ENCODE assay signal across 23 cellular contexts in genomic region chr22:46135611-46136538, GRCh38.
"Had no signal": no experiment of that assay in that cellular context is flagged by ENCODE, and none has a peak within 500 bp of the region (broad histone marks: within the 10 kb centered on the region; RNA-seq: fewer than 3 reads in every experiment).

No MANE protein-coding gene starts in this region.

- H3K4me1 Mint-ChIP-seq: activated naive CD8-positive, alpha-beta T cell treated with anti-CD3 and anti-CD28 coated beads for 36 hours; stimulated activated effector memory CD8-positive, alpha-beta T cell treated with anti-CD3 and anti-CD28 coated beads, Interleukin-12 subunit alpha, Interleukin-12 subunit beta, amount 100 ng/mL, for 72 hours; stimulated activated naive CD8-positive, alpha-beta T cell treated with anti-CD3 and anti-CD28 coated beads, Interleukin-15, amount 100 ng/mL, for 72 hours; T-cell had no signal

- H3K27me3 Mint-ChIP-seq: activated naive CD8-positive, alpha-beta T cell treated with anti-CD3 and anti-CD28 coated beads for 36 hours; naive B cell; progenitor cell of endocrine pancreas; stimulated activated naive CD8-positive, alpha-beta T cell treated with anti-CD3 and anti-CD28 coated beads, Interleukin-15, amount 100 ng/mL, for 72 hours; T-cell had no signal

- DNase-seq: activated CD4-positive, alpha-beta T cell treated with anti-CD3 and anti-CD28 coated beads for 4 hours; activated CD4-positive, alpha-beta T cell treated with anti-CD3 and anti-CD28 coated beads, Interleukin-2, amount 50 U/mL, for 48 hours; activated CD4-positive, CD25-positive, alpha-beta regulatory T cell; activated CD8-positive, alpha-beta memory T cell treated with anti-CD3 and anti-CD28 coated beads, Interleukin-2, amount 50 U/mL, for 48 hours; activated naive CD4-positive, alpha-beta T cell treated with Interleukin-2 at 50 U/mL for 16 hours; activated naive CD8-positive, alpha-beta T cell treated with anti-CD3 and anti-CD28 coated beads for 36 hours; activated T-cell treated with anti-CD3 and anti-CD28 coated beads, Interleukin-2, amount 50 U/mL, for 4 hours; amniotic stem cell; cortex of kidney; mesendoderm; naive B cell; retina; stimulated activated CD4-positive, alpha-beta T cell treated with anti-CD3 and anti-CD28 coated beads, Interleukin-2, amount 100 ng/mL, for 24 hours; stimulated activated naive CD8-positive, alpha-beta T cell treated with anti-CD3 and anti-CD28 coated beads, Interleukin-15, amount 100 ng/mL, for 72 hours; T-cell; tibial artery had no signal

- H3K4me2 ChIP-seq: neural progenitor cell had no signal

- H2AFZ ChIP-seq: neural progenitor cell had no signal

- H3K27ac Mint-ChIP-seq: activated naive CD8-positive, alpha-beta T cell treated with anti-CD3 and anti-CD28 coated beads for 36 hours; neural progenitor cell; progenitor cell of endocrine pancreas; stimulated activated effector memory CD8-positive, alpha-beta T cell treated with anti-CD3 and anti-CD28 coated beads, Interleukin-12 subunit alpha, Interleukin-12 subunit beta, amount 100 ng/mL, for 72 hours; T-cell; T-helper 2 cell treated with Interferon-gamma antibody and Interleukin-4, amounts not matched to agents 5 μg/mL and 100 μg/mL, for 36 hours had no signal

- H3K36me3 Mint-ChIP-seq: activated naive CD8-positive, alpha-beta T cell treated with anti-CD3 and anti-CD28 coated beads for 36 hours; naive B cell; neural progenitor cell; stimulated activated effector memory CD8-positive, alpha-beta T cell treated with anti-CD3 and anti-CD28 coated beads, Interleukin-12 subunit alpha, Interleukin-12 subunit beta, amount 100 ng/mL, for 72 hours; T-cell had no signal

- H3K27me3 ChIP-seq: breast epithelium, heart left ventricle, neural progenitor cell, tibial artery had no signal

- H3K9me3 Mint-ChIP-seq: activated naive CD8-positive, alpha-beta T cell treated with anti-CD3 and anti-CD28 coated beads for 36 hours; activated T-cell treated with anti-CD3 and anti-CD28 coated beads, Interleukin-2, amount 50 U/mL, for 4 hours; naive B cell; stimulated activated effector memory CD8-positive, alpha-beta T cell treated with anti-CD3 and anti-CD28 coated beads, Interleukin-12 subunit alpha, Interleukin-12 subunit beta, amount 100 ng/mL, for 72 hours; stimulated activated naive CD8-positive, alpha-beta T cell treated with anti-CD3 and anti-CD28 coated beads, Interleukin-15, amount 100 ng/mL, for 72 hours; T-cell; T-helper 2 cell treated with Interferon-gamma antibody and Interleukin-4, amounts not matched to agents 5 μg/mL and 100 μg/mL, for 36 hours had no signal

- H3K36me3 ChIP-seq: breast epithelium, heart left ventricle, neural progenitor cell, tibial artery had no signal

- H3K4me3 Mint-ChIP-seq: activated naive CD8-positive, alpha-beta T cell treated with anti-CD3 and anti-CD28 coated beads for 36 hours; activated T-cell treated with anti-CD3 and anti-CD28 coated beads, Interleukin-2, amount 50 U/mL, for 4 hours; naive B cell; neural progenitor cell; stimulated activated effector memory CD8-positive, alpha-beta T cell treated with anti-CD3 and anti-CD28 coated beads, Interleukin-12 subunit alpha, Interleukin-12 subunit beta, amount 100 ng/mL, for 72 hours; stimulated activated naive CD8-positive, alpha-beta T cell treated with anti-CD3 and anti-CD28 coated beads, Interleukin-15, amount 100 ng/mL, for 72 hours; T-cell; T-helper 2 cell treated with Interferon-gamma antibody and Interleukin-4, amounts not matched to agents 5 μg/mL and 100 μg/mL, for 36 hours had no signal

- ATAC-seq: activated T-cell treated with anti-CD3 and anti-CD28 coated beads, Interleukin-2, amount 50 U/mL, for 4 hours; heart left ventricle; stimulated activated effector memory CD8-positive, alpha-beta T cell treated with anti-CD3 and anti-CD28 coated beads, Interleukin-12 subunit alpha, Interleukin-12 subunit beta, amount 100 ng/mL, for 72 hours; stimulated activated naive CD8-positive, alpha-beta T cell treated with anti-CD3 and anti-CD28 coated beads, Interleukin-15, amount 100 ng/mL, for 72 hours; T-cell had no signal

- H3K9me3 ChIP-seq: breast epithelium, heart left ventricle, tibial artery had no signal

- H3K9ac ChIP-seq: neural progenitor cell had no signal

- H3K4me1 ChIP-seq: breast epithelium, neural progenitor cell had no signal

- H3K27ac ChIP-seq: breast epithelium, epithelial cell of prostate, neural progenitor cell, tibial artery had no signal

- H3K4me3 ChIP-seq: breast epithelium, heart left ventricle, neural progenitor cell, tibial artery had no signal
